In genomic region chr7:38902443-38902842, GRCh38 we compare ENCODE assay signal across 19 cellular contexts. TPM values are rescaled to one million over a fixed set of nuclear protein-coding genes. Genes with fewer than 3 reads are reported as not detected.
DNase-seq lines count a peak whose midpoint lies in the region; TF ChIP-seq lines count a peak whose summit lies in the region.
"Had no signal": no experiment of that assay in that cellular context is flagged by ENCODE, and none has a peak within 500 bp of the region (broad histone marks: within the 10 kb centered on the region; RNA-seq: fewer than 3 reads in every experiment).

No MANE protein-coding gene starts in this region.

- H3K36me3 ChIP-seq in mesendoderm (ENCODE audit: control insufficient read depth, insufficient read depth, low read length), result no peaks in the 10 kb centered on the region
- no peaks in the 10 kb centered on the region for H3K36me3 ChIP-seq in vagina
- H3K36me3 ChIP-seq: Peyer's patch had no signal

- H3K4ac ChIP-seq in mesendoderm (ENCODE audit: low read depth, low read length), result no peak overlapping the region

- no CpG with 5 or more reads among the region's 2 CpGs for WGBS in mesendoderm (ENCODE audit: extremely low coverage, insufficient coverage, low lambda C conversion rate)

- H3K56ac ChIP-seq in mesendoderm (ENCODE audit: low read length), result no peak overlapping the region

- no peak overlapping the region for H2AK5ac ChIP-seq in mesendoderm (ENCODE audit: low read length)

- H4K5ac ChIP-seq in mesendoderm (ENCODE audit: low read length), result no peak overlapping the region

- H3K27ac ChIP-seq in mesendoderm (ENCODE audit: low read depth, low read length) (no peak overlapping the region), vagina (no peak overlapping the region)
- H3K27ac ChIP-seq: Peyer's patch had no signal

- no peak overlapping the region for H3K4me2 ChIP-seq in mesendoderm (ENCODE audit: low read length)

- H3K27me3 ChIP-seq in mesendoderm (ENCODE audit: insufficient read depth, low read length, poor library complexity), result no peaks in the 10 kb centered on the region
- no peaks in the 10 kb centered on the region for H3K27me3 ChIP-seq in vagina
- H3K27me3 ChIP-seq: Peyer's patch had no signal

- no peaks in the 10 kb centered on the region for H3K27me3 Mint-ChIP-seq in activated naive CD4-positive, alpha-beta T cell treated with anti-CD3 and anti-CD28 coated beads, Interleukin-2, amount 50 U/mL, for 24 hours
- H3K27me3 Mint-ChIP-seq: CD4-positive, alpha-beta T cell had no signal

- TF ChIP-seq POLR2A in erythroblast (IDR thresholded peaks at IDR 0.05; ENCODE audit: low read length) (no peak), vagina (IDR thresholded peaks at IDR 0.05) (no peak)

- no peak overlapping the region for H2BK5ac ChIP-seq in mesendoderm (ENCODE audit: low read length)

- H2BK120ac ChIP-seq in mesendoderm (ENCODE audit: low read depth, low read length), result no peak overlapping the region

- peak overlapping the region; percentile 53 for H3K27ac Mint-ChIP-seq in activated naive CD4-positive, alpha-beta T cell treated with anti-CD3 and anti-CD28 coated beads, Interleukin-2, amount 50 U/mL, for 24 hours
- H3K27ac Mint-ChIP-seq: CD4-positive, alpha-beta T cell had no signal

- no peak overlapping the region for H3K23ac ChIP-seq in mesendoderm (ENCODE audit: low read length)

- H3K36me3 Mint-ChIP-seq in activated naive CD4-positive, alpha-beta T cell treated with anti-CD3 and anti-CD28 coated beads, Interleukin-2, amount 50 U/mL, for 24 hours, result peaks cover 11% of the 10 kb centered on the region

- no peak overlapping the region for H3K9ac ChIP-seq in mesendoderm (ENCODE audit: low read length)

- H4K8ac ChIP-seq in mesendoderm (ENCODE audit: low read depth, low read length), result no peak overlapping the region

- H3K79me1 ChIP-seq in mesendoderm (ENCODE audit: low read length), result peaks cover 4% of the 10 kb centered on the region

- H3K4me1 ChIP-seq in mesendoderm (ENCODE audit: control insufficient read depth, low read depth, low read length) (no peaks in the 10 kb centered on the region), vagina (no peaks in the 10 kb centered on the region)

- H3K4me3 Mint-ChIP-seq in activated naive CD4-positive, alpha-beta T cell treated with anti-CD3 and anti-CD28 coated beads, Interleukin-2, amount 50 U/mL, for 24 hours, result no peak overlapping the region
- H3K4me3 Mint-ChIP-seq: CD4-positive, alpha-beta T cell had no signal

- no peak overlapping the region for H3K18ac ChIP-seq in mesendoderm (ENCODE audit: low read length)

- TF ChIP-seq CTCF in vagina (IDR thresholded peaks at IDR 0.05), result no peak

- DNase-seq in activated naive CD4-positive, alpha-beta T cell treated with anti-CD3 and anti-CD28 coated beads, Interleukin-2, amount 50 U/mL, for 16 hours, result no peak
- DNase-seq in erythroblast (lab: John Stamatoyannopoulos, UW), result peak; percentile 63 to 68
- DNase-seq in mesendoderm, result peak; percentile 42
- DNase-seq in iPS-NIHi11 (ENCODE audit: low spot score), result no peak
- no peak for DNase-seq in mucosa of gallbladder (ENCODE audit: low spot score)
- DNase-seq in vagina (ENCODE audit: extremely low spot score in 2 of 2), result no peak
- DNase-seq in HK-2 (ENCODE audit: unreplicated experiment), result no peak
- DNase-seq: CD4-positive, alpha-beta T cell; DND-41; GF-D8; GOT3; Kasumi-1; NCI-H1105 treated with DMSO at 0.1 percent for 48 hours; NCI-H187; NCI-H446 treated with DMSO at 0.1 percent for 48 hours; NCI-H774; Peyer's patch; SHP77 treated with DMSO at 0.1 percent for 48 hours had no signal

- H3K4me1 Mint-ChIP-seq in activated naive CD4-positive, alpha-beta T cell treated with anti-CD3 and anti-CD28 coated beads, Interleukin-2, amount 50 U/mL, for 24 hours, result peaks cover 65% of the 10 kb centered on the region

- H2BK15ac ChIP-seq in mesendoderm (replicated peaks; ENCODE audit: low read depth), result no peak overlapping the region

- H3K79me2 ChIP-seq in mesendoderm (ENCODE audit: control insufficient read depth, insufficient read depth, low read length), result no peaks in the 10 kb centered on the region

- no peaks in the 10 kb centered on the region for H3K9me3 ChIP-seq in vagina
- H3K9me3 ChIP-seq: Peyer's patch had no signal

- intact Hi-C loops in vagina (cut with DNase I), result loop anchor here (5.0 kb wide), 1 partner anchor 175 kb away; no protein-coding TSS in a partner anchor

- no peak overlapping the region for H3K4me3 ChIP-seq in mesendoderm (ENCODE audit: low read length)
- no peak overlapping the region for H3K4me3 ChIP-seq in vagina
- H3K4me3 ChIP-seq: Peyer's patch had no signal

- H3K9me3 Mint-ChIP-seq in activated naive CD4-positive, alpha-beta T cell treated with anti-CD3 and anti-CD28 coated beads, Interleukin-2, amount 50 U/mL, for 24 hours, result no peaks in the 10 kb centered on the region
- H3K9me3 Mint-ChIP-seq: CD4-positive, alpha-beta T cell had no signal

RNA-seq across cellular contexts. Expression of gene VPS41, which starts 6.5 kb away (rescaled TPM):
- 13.2 TPM for polyA plus RNA-seq in mesendoderm (2013, experiment 1 of 2)
- polyA plus RNA-seq in mesendoderm (2013, experiment 2 of 2), result 13.4 TPM
- total RNA-seq in mucosa of gallbladder (103 TPM), vagina (46.7 TPM)

Comparison
In these comparisons a context has a peak if more than half of its experiments do, and no peak if none do; other contexts are left out.
1. DNase-seq: peak in erythroblast (2 of 2) and mesendoderm (single experiment); none in activated naive CD4-positive, alpha-beta T cell treated with anti-CD3 and anti-CD28 coated beads, Interleukin-2, amount 50 U/mL, for 16 hours (single experiment), iPS-NIHi11 (single experiment), mucosa of gallbladder (single experiment), vagina (0 of 2) and HK-2 (single experiment).